Comparison of ENCODE assay signal across 8 cellular contexts in the genomic region with DNA sequence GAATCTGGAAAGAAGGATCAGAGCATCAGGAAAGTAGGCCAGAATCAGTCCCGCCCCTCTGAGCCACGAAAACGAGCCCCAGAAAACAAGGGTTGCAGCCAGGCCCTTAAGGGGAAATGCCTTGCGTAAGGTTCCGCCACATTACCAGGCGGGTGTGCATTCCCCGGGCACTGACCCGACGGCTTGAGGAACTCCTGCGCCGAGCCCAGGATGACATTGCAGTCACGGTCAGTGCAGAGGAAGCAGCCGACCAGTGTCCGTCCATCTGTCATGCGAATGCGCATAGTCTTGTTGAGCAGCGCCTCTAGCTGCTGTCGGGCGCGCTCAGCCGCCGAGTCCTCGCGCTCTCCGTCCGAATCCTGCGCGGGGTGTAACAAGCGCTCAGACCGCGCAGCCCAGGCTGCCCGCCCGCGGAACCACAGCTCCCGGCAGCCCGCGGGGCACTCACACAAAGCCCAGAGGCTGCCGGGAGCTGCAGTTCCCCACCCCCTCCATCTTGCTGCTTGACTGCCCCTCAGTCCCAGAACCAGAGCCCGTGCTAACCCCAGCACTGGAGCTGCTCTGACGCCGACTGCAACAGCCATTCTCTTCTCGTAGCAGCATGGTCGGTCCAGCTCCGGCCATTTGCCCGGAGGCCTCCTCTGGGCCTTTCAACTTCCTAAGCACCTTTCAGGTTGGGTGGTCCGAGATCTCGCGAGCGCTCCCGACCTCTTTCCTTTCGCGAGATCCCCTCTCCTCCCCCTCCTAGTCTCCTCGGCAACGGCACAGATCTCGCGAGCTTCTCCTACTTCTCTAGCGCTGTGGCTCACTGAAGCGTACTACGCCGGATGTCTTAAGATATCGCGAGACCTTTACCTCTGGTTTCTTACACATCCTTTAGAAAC. TPM values are rescaled to one million over a fixed set of nuclear protein-coding genes. Genes with fewer than 3 reads are reported as not detected.
DNase-seq lines count a peak whose midpoint lies in the region; ATAC-seq and TF ChIP-seq lines count a peak whose summit lies in the region.

A gene with protein sequence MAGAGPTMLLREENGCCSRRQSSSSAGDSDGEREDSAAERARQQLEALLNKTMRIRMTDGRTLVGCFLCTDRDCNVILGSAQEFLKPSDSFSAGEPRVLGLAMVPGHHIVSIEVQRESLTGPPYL (minus strand): TSS at position 720 of the 884 bp plus-strand sequence. CDS start 96 bp downstream, at position 624.

- H3K27ac Mint-ChIP-seq in HFFc6 = no peak within 1 kb of the TSS
- no peak within 1 kb of the TSS for H3K27ac Mint-ChIP-seq in activated naive CD4-positive, alpha-beta T cell treated with anti-CD3 and anti-CD28 coated beads, Interleukin-2, amount 10 ng/mL, durations not matched to agents 7 days and 5 days

- CTCF ChIA-PET in activated naive CD4-positive, alpha-beta T cell treated with anti-CD3 and anti-CD28 coated beads, Interleukin-2, amount 10 ng/mL, durations not matched to agents 7 days and 5 days (lab: Charles Lee) = interaction anchor here (0.6 to 1.5 kb wide), 12 partner anchors 13 to 140 kb away, joined by 3 to 13 read pairs (median 4); a partner anchor contains a TSS

- H3K27ac ChIP-seq in thoracic aorta = peak within 1 kb of the TSS; percentile 80 to 85

- H3K36me3 ChIP-seq in thoracic aorta = peaks cover 7% of the 10 kb centered on the region

- H3K36me3 Mint-ChIP-seq in HFFc6 (ENCODE audit: low read depth) = peaks cover 11% of the 10 kb centered on the region; the same call in 1 of the 2 replicates
- H3K36me3 Mint-ChIP-seq in activated naive CD4-positive, alpha-beta T cell treated with anti-CD3 and anti-CD28 coated beads, Interleukin-2, amount 10 ng/mL, durations not matched to agents 7 days and 5 days = peaks cover 9% of the 10 kb centered on the region

- no peaks in the 10 kb centered on the region for H3K27me3 ChIP-seq in thoracic aorta (replicated peaks; ENCODE audit: insufficient read depth)

- peaks cover 5% of the 10 kb centered on the region for H3K27me3 Mint-ChIP-seq in HFFc6 (ENCODE audit: insufficient read depth)
- H3K27me3 Mint-ChIP-seq in activated naive CD4-positive, alpha-beta T cell treated with anti-CD3 and anti-CD28 coated beads, Interleukin-2, amount 10 ng/mL, durations not matched to agents 7 days and 5 days = no peaks in the 10 kb centered on the region

- TF ChIP-seq CTCF in HFFc6 (IDR thresholded peaks at IDR 0.05) (peak; percentile 71), omental fat pad (IDR thresholded peaks at IDR 0.05) (no peak), thoracic aorta (IDR thresholded peaks at IDR 0.05) (peak; percentile 27)

- H3K4me3 ChIP-seq in GM08714 (ENCODE audit: low read length) (peak within 1 kb of the TSS; percentile 74), thoracic aorta (peak within 1 kb of the TSS; percentile 75)

- ATAC-seq in omental fat pad (ENCODE audit: low FRiP score) = peak; percentile 71
- peak; percentile 96 for ATAC-seq in thoracic aorta (ENCODE audit: insufficient number of reproducible peaks, low FRiP score, low read depth)

- no peaks in the 10 kb centered on the region for H3K9me3 Mint-ChIP-seq in HFFc6
- no peaks in the 10 kb centered on the region for H3K9me3 Mint-ChIP-seq in activated naive CD4-positive, alpha-beta T cell treated with anti-CD3 and anti-CD28 coated beads, Interleukin-2, amount 10 ng/mL, durations not matched to agents 7 days and 5 days

- DNase-seq in HFFc6 = peak; percentile 99
- DNase-seq in NAMALWA (ENCODE audit: low spot score) = peak; percentile 96
- DNase-seq in SK-N-DZ (ENCODE audit: low spot score) = peak; percentile 100
- peak; percentile 98 for DNase-seq in activated naive CD4-positive, alpha-beta T cell treated with anti-CD3 and anti-CD28 coated beads, Interleukin-2, amount 10 ng/mL, durations not matched to agents 7 days and 5 days
- peak; percentile 99 for DNase-seq in glomerular endothelial cell (ENCODE audit: extremely low read depth, low read depth, low spot score)
- DNase-seq in omental fat pad (ENCODE audit: low spot score) = peak; percentile 91
- peak; percentile 95 for DNase-seq in thoracic aorta (ENCODE audit: low spot score)

- no peak within 1 kb of the TSS for H3K4me3 Mint-ChIP-seq in HFFc6
- H3K4me3 Mint-ChIP-seq in activated naive CD4-positive, alpha-beta T cell treated with anti-CD3 and anti-CD28 coated beads, Interleukin-2, amount 10 ng/mL, durations not matched to agents 7 days and 5 days = no peak within 1 kb of the TSS

- no peaks in the 10 kb centered on the region for H3K9me3 ChIP-seq in thoracic aorta

- H3K4me1 Mint-ChIP-seq in HFFc6 (ENCODE audit: low read depth) = no peaks in the 10 kb centered on the region
- peaks cover 10% of the 10 kb centered on the region for H3K4me1 Mint-ChIP-seq in activated naive CD4-positive, alpha-beta T cell treated with anti-CD3 and anti-CD28 coated beads, Interleukin-2, amount 10 ng/mL, durations not matched to agents 7 days and 5 days

- peaks cover 21 to 32% of the 10 kb centered on the region in 2 donors for H3K4me1 ChIP-seq in thoracic aorta (ENCODE audit: control insufficient read depth in 1 of 2, low read depth in 2 of 2)

RNA-seq across cellular contexts. Expression of the gene that starts here (rescaled TPM):
- 100 to 1,000 TPM; 104 to 122 (median 107) TPM for total RNA-seq in HFFc6 (2021; fragmentation: NEBNext Ultra II Directional; extraction: Animal tissue kit (Norgen Biotek cat#: 25700))
- 80.9 and 97.9 TPM in 2 replicates for polyA plus RNA-seq in SK-N-DZ (2014; cell fraction: cytosol; rRNA removed)
- 68.3 and 123 TPM in 2 replicates for polyA plus RNA-seq in SK-N-DZ (2014; cell fraction: nucleus; rRNA removed)
- total RNA-seq in glomerular endothelial cell (96.0 and 138 TPM in 2 replicates), omental fat pad (100 to 1,000 TPM in 1 of 4 donors, 10 to 100 TPM in 3; 61.2 to 209 (median 68.2) TPM), thoracic aorta (10 to 100 TPM; 49.5 to 62.7 TPM)

Comparison
In these comparisons a context has a peak if more than half of its experiments do, and no peak if none do; other contexts are left out.
1. Peak in every context shown above with its lines: DNase-seq, ATAC-seq, H3K4me3 ChIP-seq and H3K27ac ChIP-seq.
2. CTCF ChIP-seq: peak in HFFc6 (single experiment) and thoracic aorta (single experiment); none in omental fat pad (0 of 3).